ENCODE assay signal across 21 cellular contexts in genomic region chr5:4831325-4831724, GRCh38.
"Had no signal": no experiment of that assay in that cellular context is flagged by ENCODE, and none has a peak within 500 bp of the region (broad histone marks: within the 10 kb centered on the region; RNA-seq: fewer than 3 reads in every experiment).

No MANE protein-coding gene starts in this region.

- DNase-seq: KBM-7; NCI-H1092; NCI-H1105 treated with DMSO at 0.1 percent for 48 hours; NCI-H1417 treated with DMSO at 0.1 percent for 48 hours; NCI-H146; NCI-H1694 treated with DMSO at 0.1 percent for 48 hours; NCI-H1930; NCI-H2081 treated with DMSO at 0.1 percent for 48 hours; NCI-H2171; NCI-H226; NCI-H446; NCI-H510A; NCI-H524 treated with DMSO at 0.1 percent for 48 hours; NCI-H69; NCI-H774; NK-92 treated with Interleukin-12 subunit alpha and Interleukin-12 subunit beta, amount 100 ng/mL, for 24 hours; PC-3; SHP77; SK-N-SH had no signal

- H3K9me3 ChIP-seq: SK-N-SH had no signal

- H3K4me2 ChIP-seq: SK-N-SH had no signal

- H3K9ac ChIP-seq: SK-N-SH had no signal

- ATAC-seq: Panc1, PC-3 had no signal

- H3K27ac ChIP-seq: RWPE1 had no signal
